In the genomic region with DNA sequence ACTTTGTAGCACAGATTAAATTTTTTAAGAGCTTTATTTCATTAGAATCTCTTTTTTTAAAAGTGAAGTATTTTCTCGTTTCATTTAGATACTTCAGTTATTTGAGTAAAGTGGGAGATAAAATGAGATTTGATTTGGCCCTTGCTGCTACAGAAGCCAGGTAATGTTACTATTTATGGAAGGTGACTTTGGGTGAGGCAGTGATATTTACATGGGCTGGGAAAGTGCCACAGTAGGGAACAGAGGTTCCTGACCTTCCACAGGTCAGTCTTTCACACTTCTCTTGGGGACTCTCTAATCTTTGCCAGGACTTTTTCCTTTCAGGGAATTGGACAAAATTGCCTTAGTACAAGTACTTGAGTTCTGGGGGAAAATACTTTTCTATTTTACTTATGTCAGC, we compare ENCODE assay signal across 19 cellular contexts.
"Had no signal": no experiment of that assay in that cellular context is flagged by ENCODE, and none has a peak within 500 bp of the region (broad histone marks: within the 10 kb centered on the region; RNA-seq: fewer than 3 reads in every experiment).

No MANE protein-coding gene starts in this region.

- H3K36me3 ChIP-seq: lower lobe of right lung, ovary, uterus had no signal

- H3K4me1 ChIP-seq: lower lobe of right lung, neural progenitor cell, prostate gland, thyroid gland, upper lobe of left lung, uterus had no signal

- H3K27me3 ChIP-seq: neural progenitor cell, ovary, suprapubic skin, thyroid gland, upper lobe of left lung, uterus had no signal

- DNase-seq: central memory CD4-positive, alpha-beta T cell; effector CD8-positive, alpha-beta T cell; immature natural killer cell; lower lobe of right lung; ovary; retina; stimulated activated CD4-positive, alpha-beta T cell treated with anti-CD3 and anti-CD28 coated beads, Interleukin-2, amount 100 ng/mL, for 48 hours; stimulated activated naive CD8-positive, alpha-beta T cell treated with anti-CD3 and anti-CD28 coated beads, Interleukin-15, Interleukin-2, amounts not matched to agents 100 U/mL and 50 U/mL, for 24 hours; thyroid gland; upper lobe of left lung; uterus had no signal

- H3K9me3 ChIP-seq: lower lobe of right lung, ovary, prostate gland, suprapubic skin, thyroid gland, upper lobe of left lung, uterus had no signal

- ATAC-seq: lower lobe of right lung; natural killer cell treated with Interleukin-12 subunit alpha and Interleukin-12 subunit beta and Interleukin-15 and Interleukin-18, amount 100 ng/mL, for 72 hours; stimulated activated naive CD8-positive, alpha-beta T cell treated with anti-CD3 and anti-CD28 coated beads, Interleukin-15, Interleukin-2, amounts not matched to agents 100 U/mL and 50 U/mL, for 24 hours had no signal

- H3K9ac ChIP-seq: neural progenitor cell had no signal

- H3K27ac ChIP-seq: coronary artery, lower lobe of right lung, neural progenitor cell, ovary, prostate gland, suprapubic skin, thyroid gland, upper lobe of left lung, uterus had no signal

- H3K4me3 ChIP-seq: coronary artery, lower lobe of right lung, neural progenitor cell, ovary, prostate gland, smooth muscle cell, suprapubic skin, thyroid gland, upper lobe of left lung, uterus had no signal

- H3K4me2 ChIP-seq: neural progenitor cell, smooth muscle cell had no signal

- H2AFZ ChIP-seq: neural progenitor cell had no signal

- FAIRE-seq: frontal cortex, keratinocyte had no signal
